ENCODE assay signal across 8 cellular contexts in genomic region chr3:52153389-52154096, GRCh38. TPM values are rescaled to one million over a fixed set of nuclear protein-coding genes. Genes with fewer than 3 reads are reported as not detected.
DNase-seq lines count a peak whose midpoint lies in the region; ATAC-seq and TF ChIP-seq lines count a peak whose summit lies in the region.

No MANE protein-coding gene starts in this region.

- intact Hi-C loops in cardiac septum (cut with DNase I) (loop anchor here (2.0 kb wide), 1 partner anchor 43 kb away; no protein-coding TSS in a partner anchor), sciatic nerve (cut with DNase I) (no loop called here)

- no peaks in the 10 kb centered on the region for H4K20me1 ChIP-seq in DOHH2 (ENCODE audit: control insufficient read depth, insufficient read depth, low read depth, low read length)

- no peaks in the 10 kb centered on the region for H3K27me3 ChIP-seq in DOHH2 (ENCODE audit: control insufficient read depth, low read length)

- no peaks in the 10 kb centered on the region for H3F3A ChIP-seq in DOHH2 (ENCODE audit: control insufficient read depth, insufficient read depth)

- DNase-seq in NB4 (ENCODE audit: low read depth) (peak; percentile 54), cardiac septum (ENCODE audit: low spot score) (peak; percentile 54), sciatic nerve (ENCODE audit: low spot score) (no peak), GDM1 (lab: John Stamatoyannopoulos, UW) (no peak)
- DNase-seq in activated CD4-positive, alpha-beta T cell treated with anti-CD3 and anti-CD28 coated beads, Interleukin-2, amount 50 U/mL, for 48 hours, result peak; percentile 6 to 13

- no peaks in the 10 kb centered on the region for H3K9me2 ChIP-seq in DOHH2 (replicated peaks; ENCODE audit: control insufficient read depth, low read length)

- TF ChIP-seq CTCF in DOHH2 (IDR thresholded peaks at IDR 0.05; ENCODE audit: low read depth, low read length, poor library complexity, severe bottlenecking) (no peak), NB4 (IDR thresholded peaks at IDR 0.05; ENCODE audit: low read depth, low read length) (peak; percentile 10)

- H3K4me2 ChIP-seq in DOHH2 (ENCODE audit: low read length), result peak overlapping the region; percentile 96

- H3K4me3 ChIP-seq in DOHH2 (ENCODE audit: low read length) (peak overlapping the region; percentile 92), NB4 (ENCODE audit: low read depth, low read length) (peak overlapping the region; percentile 86)

- peak; percentile 9 for ATAC-seq in GM21737 (IDR thresholded peaks at IDR 0.05; ENCODE audit: unreplicated experiment)
- ATAC-seq in sciatic nerve, result peak; percentile 1
- ATAC-seq in HG02623 (IDR thresholded peaks at IDR 0.05; ENCODE audit: unreplicated experiment), result no peak

- no peak for TF ChIP-seq POLR2A in NB4 (IDR thresholded peaks at IDR 0.05; ENCODE audit: extremely low read depth, insufficient read length)

- H3K9me3 ChIP-seq in DOHH2 (ENCODE audit: control insufficient read depth, insufficient read depth, low read length), result no peaks in the 10 kb centered on the region

- peaks cover 29% of the 10 kb centered on the region for H3K79me2 ChIP-seq in DOHH2 (ENCODE audit: control insufficient read depth, low read length)

- peaks cover 18% of the 10 kb centered on the region for H3K4me1 ChIP-seq in DOHH2 (ENCODE audit: control insufficient read depth, low read length)

- H3K27ac ChIP-seq in DOHH2 (ENCODE audit: low read depth, low read length), result peak overlapping the region; percentile 61

- peaks cover 26% of the 10 kb centered on the region for H3K36me3 ChIP-seq in DOHH2 (ENCODE audit: control insufficient read depth, low read length)

RNA-seq across cellular contexts. Expression of gene POC1A, which starts 0.7 kb away (rescaled TPM):
- total RNA-seq in cardiac septum, result 1.5 TPM
- total RNA-seq in sciatic nerve, result 2.1 TPM

RNA-seq across cellular contexts. Expression of gene ALAS1, which starts 44.4 kb away (rescaled TPM):
- total RNA-seq in cardiac septum (154 TPM), sciatic nerve (39.1 TPM)

Comparison
In these comparisons a context has a peak if more than half of its experiments do, and no peak if none do; other contexts are left out.
1. DNase-seq: peak in NB4 (single experiment), activated CD4-positive, alpha-beta T cell treated with anti-CD3 and anti-CD28 coated beads, Interleukin-2, amount 50 U/mL, for 48 hours (2 of 2) and cardiac septum (single experiment); none in sciatic nerve (single experiment) and GDM1 (single experiment).